16 cellular contexts compared by ENCODE assay signal in genomic region chr6:143401060-143401426, GRCh38. TPM values are rescaled to one million over a fixed set of nuclear protein-coding genes. Genes with fewer than 3 reads are reported as not detected.
DNase-seq lines count a peak whose midpoint lies in the region; ATAC-seq, FAIRE-seq and TF ChIP-seq lines count a peak whose summit lies in the region.
"Had no signal": no experiment of that assay in that cellular context is flagged by ENCODE, and none has a peak within 500 bp of the region (broad histone marks: within the 10 kb centered on the region; RNA-seq: fewer than 3 reads in every experiment).

No MANE protein-coding gene starts in this region.

- H3K4me1 ChIP-seq in ACC112 (ENCODE audit: control insufficient read depth, insufficient read depth, low read length, unreplicated experiment), result peaks cover 17% of the 10 kb centered on the region
- peaks cover 8% of the 10 kb centered on the region for H3K4me1 ChIP-seq in H9 (ENCODE audit: insufficient read depth, low read length)

- peak; percentile 63 for FAIRE-seq in GM19239 (lab: Jason Lieb, UNC)

- no peak overlapping the region for H3K4me2 ChIP-seq in H9 (ENCODE audit: insufficient read depth, insufficient read length, low read length)

- H3K4me3 Mint-ChIP-seq in mesothelial cell of epicardium, result no peak overlapping the region
- no peak overlapping the region for H3K4me3 Mint-ChIP-seq in H9
- H3K4me3 Mint-ChIP-seq: activated T-cell treated with anti-CD3 and anti-CD28 coated beads, Interleukin-2, amount 50 U/mL, for 72 hours had no signal

- H3K14ac ChIP-seq in H9 (ENCODE audit: insufficient read depth, low read length), result no peak overlapping the region

- H3K23ac ChIP-seq in H9 (ENCODE audit: insufficient read length, low read depth, low read length), result no peak overlapping the region

- no peak overlapping the region for H2BK5ac ChIP-seq in H9 (ENCODE audit: insufficient read length, low read length)

- no peaks in the 10 kb centered on the region for H3K36me3 ChIP-seq in ACC112 (ENCODE audit: insufficient read depth, low read length)
- H3K36me3 ChIP-seq: right atrium auricular region, stomach had no signal

- H2AK5ac ChIP-seq in H9 (ENCODE audit: insufficient read length, low read length), result no peak overlapping the region

- H4K20me1 ChIP-seq in H9 (ENCODE audit: control insufficient read depth, insufficient read depth, insufficient read length), result no peaks in the 10 kb centered on the region

- no peaks in the 10 kb centered on the region for H3K9me3 ChIP-seq in H9 (ENCODE audit: control insufficient read depth, low read depth, low read length)
- H3K9me3 ChIP-seq: right atrium auricular region, stomach had no signal

- H3K4me3 ChIP-seq in ACC112 (ENCODE audit: low read depth, low read length), result no peak overlapping the region
- H3K4me3 ChIP-seq: right atrium auricular region, stomach had no signal

- H3K4me1 Mint-ChIP-seq in mesothelial cell of epicardium, result peaks cover 48% of the 10 kb centered on the region
- H3K4me1 Mint-ChIP-seq in H9, result peaks cover 41 to 42% of the 10 kb centered on the region in 2 experiments

- no peak overlapping the region for H3K18ac ChIP-seq in H9 (ENCODE audit: insufficient read length, low read depth, low read length)

- WGBS in H9 (ENCODE audit: extremely low coverage, insufficient read length, low lambda C conversion rate), result no CpG with 5 or more reads among the region's 1 CpG

- H3K27me3 Mint-ChIP-seq in mesothelial cell of epicardium (ENCODE audit: low read depth) (no peaks in the 10 kb centered on the region), H9 (ENCODE audit: low read depth) (no peaks in the 10 kb centered on the region)

- H3K27ac Mint-ChIP-seq in mesothelial cell of epicardium (peak overlapping the region; percentile 40), H9 (no peak overlapping the region)
- H3K27ac Mint-ChIP-seq: activated T-cell treated with anti-CD3 and anti-CD28 coated beads, Interleukin-2, amount 50 U/mL, for 72 hours had no signal

- H3T11ph ChIP-seq in H9 (ENCODE audit: low read length), result no peak overlapping the region

- peak overlapping the region; percentile 32 for H2AFZ ChIP-seq in ACC112 (ENCODE audit: low read length, unreplicated experiment)
- no peak overlapping the region for H2AFZ ChIP-seq in H9 (ENCODE audit: low read length)

- TF ChIP-seq CTCF in VCaP (conservative IDR thresholded peaks at IDR 0.05), result no peak
- no peak for TF ChIP-seq CTCF in mesothelial cell of epicardium (IDR thresholded peaks at IDR 0.05; ENCODE audit: unreplicated experiment)
- no peak for TF ChIP-seq CTCF in H9 (conservative IDR thresholded peaks at IDR 0.05)

- no peak overlapping the region for H2BK15ac ChIP-seq in H9 (ENCODE audit: low read depth, low read length)

- H3K79me1 ChIP-seq in H9 (ENCODE audit: insufficient read depth, low read depth, low read length, poor library complexity, severe bottlenecking), result no peaks in the 10 kb centered on the region

- no peak overlapping the region for H3K56ac ChIP-seq in H9 (ENCODE audit: insufficient read length, low read depth, low read length)

- no peak overlapping the region for H3K27ac ChIP-seq in ACC112 (ENCODE audit: low read depth, low read length)
- peak overlapping the region; percentile 46 for H3K27ac ChIP-seq in VCaP
- no peak overlapping the region for H3K27ac ChIP-seq in caudate nucleus (ENCODE audit: low read depth, low read length)
- no peak overlapping the region for H3K27ac ChIP-seq in H9 (ENCODE audit: insufficient read length, low read depth, low read length)
- H3K27ac ChIP-seq: right atrium auricular region had no signal

- H2BK12ac ChIP-seq in H9 (ENCODE audit: insufficient read length, low read depth, low read length), result no peak overlapping the region

- no peak for DNase-seq in GM19239 (ENCODE audit: insufficient read length, low spot score)
- DNase-seq in mesothelial cell of epicardium (ENCODE audit: low spot score in 2 of 2, unreplicated experiment in 2 of 2), result no peak
- no peak for DNase-seq in caudate nucleus (lab: John Stamatoyannopoulos, UW)
- DNase-seq in H9, result no peak
- no peak for DNase-seq in NK-92 (lab: John Stamatoyannopoulos, UW; ENCODE audit: unreplicated experiment)
- DNase-seq: activated T-cell treated with anti-CD3 and anti-CD28 coated beads, Interleukin-2, amount 50 U/mL, for 72 hours; hypothalamus; NCI-H1048; NCI-H2081 treated with DMSO at 0.1 percent for 48 hours; NCI-H526 treated with DMSO at 0.1 percent for 48 hours; nucleus accumbens had no signal

- H3K27me3 ChIP-seq in ACC112 (ENCODE audit: insufficient read depth, low read length) (no peaks in the 10 kb centered on the region), H9 (ENCODE audit: insufficient read depth, low read length) (no peaks in the 10 kb centered on the region)
- H3K27me3 ChIP-seq: right atrium auricular region, stomach had no signal

- no peaks in the 10 kb centered on the region for H3K36me3 Mint-ChIP-seq in mesothelial cell of epicardium
- H3K36me3 Mint-ChIP-seq in H9 (ENCODE audit: insufficient read depth in 1 of 3, low read depth in 3 of 3), result no peaks in the 10 kb centered on the region

- H3K79me2 ChIP-seq in ACC112 (ENCODE audit: control insufficient read depth, insufficient read depth, low read length, unreplicated experiment), result no peaks in the 10 kb centered on the region
- H3K79me2 ChIP-seq in H9 (ENCODE audit: insufficient read depth, low read length), result no peaks in the 10 kb centered on the region

- no peak overlapping the region for H4K5ac ChIP-seq in H9 (ENCODE audit: insufficient read length, low read depth, low read length)

- no peak overlapping the region for H2BK20ac ChIP-seq in H9 (ENCODE audit: low read depth, low read length, poor library complexity, severe bottlenecking)

- H2BK120ac ChIP-seq in H9 (ENCODE audit: low read depth, low read length, poor library complexity, severe bottlenecking), result no peak overlapping the region

- no peak overlapping the region for H4K8ac ChIP-seq in H9 (replicated peaks; ENCODE audit: insufficient read length, low read depth, low read length)

- H3K4ac ChIP-seq in H9 (ENCODE audit: low read depth, low read length), result no peak overlapping the region

- no peak overlapping the region for H4K91ac ChIP-seq in H9 (ENCODE audit: insufficient read length, low read depth, low read length)

- no peak for ATAC-seq in GM21515 (IDR thresholded peaks at IDR 0.05; ENCODE audit: unreplicated experiment)
- ATAC-seq: activated T-cell treated with anti-CD3 and anti-CD28 coated beads, Interleukin-2, amount 50 U/mL, for 72 hours had no signal

- no peaks in the 10 kb centered on the region for H3K23me2 ChIP-seq in H9 (ENCODE audit: insufficient read length, low read depth, low read length, poor library complexity, severe bottlenecking)

- H3K9me3 Mint-ChIP-seq in mesothelial cell of epicardium (no peaks in the 10 kb centered on the region), H9 (no peaks in the 10 kb centered on the region)
- H3K9me3 Mint-ChIP-seq: activated T-cell treated with anti-CD3 and anti-CD28 coated beads, Interleukin-2, amount 50 U/mL, for 72 hours had no signal

- H3K9ac ChIP-seq in H9 (ENCODE audit: extremely low read depth, insufficient read length, low read length), result no peak overlapping the region

RNA-seq across cellular contexts. Expression of gene ADAT2, which starts 49.5 kb away (rescaled TPM):
- 14.2 to 16.5 TPM (median 15.2 TPM) in 3 replicates for total RNA-seq in mesothelial cell of epicardium
- total RNA-seq in H9 (2021), result 11.3 and 13.1 TPM in 2 replicates

RNA-seq across cellular contexts. Expression of gene PEX3, which starts 49.6 kb away (rescaled TPM):
- 20.8 to 25.2 TPM (median 21.3 TPM) in 3 replicates for total RNA-seq in mesothelial cell of epicardium
- 15.4 and 17.9 TPM in 2 replicates for total RNA-seq in H9 (2021)
